Comparison of ENCODE assay signal across 8 cellular contexts in genomic region chr2:209556354-209556961, GRCh38.
DNase-seq lines count a peak whose midpoint lies in the region; ATAC-seq and TF ChIP-seq lines count a peak whose summit lies in the region.

No MANE protein-coding gene starts in this region.

- intact Hi-C loops in left ventricle myocardium superior (cut with micrococcal nuclease): loop anchor here (5.0 kb wide), 1 partner anchor 224 kb away; no protein-coding TSS in a partner anchor

- no peak overlapping the region for H3K4me3 ChIP-seq in AG10803 (ENCODE audit: low read length)

- H3K4me3 Mint-ChIP-seq in activated T-cell treated with anti-CD3 and anti-CD28 coated beads, Interleukin-2, amount 50 U/mL, for 24 hours: no peak overlapping the region

- no peaks in the 10 kb centered on the region for H3K9me3 Mint-ChIP-seq in activated T-cell treated with anti-CD3 and anti-CD28 coated beads, Interleukin-2, amount 50 U/mL, for 24 hours

- no peaks in the 10 kb centered on the region for H3K4me1 Mint-ChIP-seq in activated T-cell treated with anti-CD3 and anti-CD28 coated beads, Interleukin-2, amount 50 U/mL, for 24 hours (ENCODE audit: low read depth)

- H3K27me3 Mint-ChIP-seq in activated T-cell treated with anti-CD3 and anti-CD28 coated beads, Interleukin-2, amount 50 U/mL, for 24 hours: no peaks in the 10 kb centered on the region

- H3K27ac Mint-ChIP-seq in activated T-cell treated with anti-CD3 and anti-CD28 coated beads, Interleukin-2, amount 50 U/mL, for 24 hours: no peak overlapping the region

- ATAC-seq in GM18867 (IDR thresholded peaks at IDR 0.05; ENCODE audit: unreplicated experiment): peak; percentile 67
- ATAC-seq in HG03442 (IDR thresholded peaks at IDR 0.05; ENCODE audit: unreplicated experiment): peak; percentile 70
- peak; percentile 78 for ATAC-seq in left ventricle myocardium superior
- ATAC-seq in GM18498 (IDR thresholded peaks at IDR 0.05; ENCODE audit: unreplicated experiment): no peak
- no peak for ATAC-seq in HG02840 (IDR thresholded peaks at IDR 0.05; ENCODE audit: low FRiP score, unreplicated experiment)

- TF ChIP-seq CTCF in AG10803 (conservative IDR thresholded peaks at IDR 0.05; ENCODE audit: low read length): peak; percentile 82

- no peaks in the 10 kb centered on the region for H3K36me3 Mint-ChIP-seq in activated T-cell treated with anti-CD3 and anti-CD28 coated beads, Interleukin-2, amount 50 U/mL, for 24 hours (ENCODE audit: low read depth)

- peak; percentile 54 for DNase-seq in AG10803 (ENCODE audit: low read depth)
- peak; percentile 31 for DNase-seq in RPMI8226
- no peak for DNase-seq in left ventricle myocardium superior
- no peak for DNase-seq in activated T-cell treated with anti-CD3 and anti-CD28 coated beads, Interleukin-2, amount 50 U/mL, for 24 hours

Comparison
In these comparisons a context has a peak if more than half of its experiments do, and no peak if none do; other contexts are left out.
1. DNase-seq: peak in AG10803 (single experiment) and RPMI8226 (single experiment); none in left ventricle myocardium superior (single experiment) and activated T-cell treated with anti-CD3 and anti-CD28 coated beads, Interleukin-2, amount 50 U/mL, for 24 hours (single experiment).
2. ATAC-seq: peak in GM18867 (single experiment), HG03442 (single experiment) and left ventricle myocardium superior (single experiment); none in GM18498 (single experiment) and HG02840 (single experiment).